ENCODE assay signal across 8 cellular contexts in the genomic region with DNA sequence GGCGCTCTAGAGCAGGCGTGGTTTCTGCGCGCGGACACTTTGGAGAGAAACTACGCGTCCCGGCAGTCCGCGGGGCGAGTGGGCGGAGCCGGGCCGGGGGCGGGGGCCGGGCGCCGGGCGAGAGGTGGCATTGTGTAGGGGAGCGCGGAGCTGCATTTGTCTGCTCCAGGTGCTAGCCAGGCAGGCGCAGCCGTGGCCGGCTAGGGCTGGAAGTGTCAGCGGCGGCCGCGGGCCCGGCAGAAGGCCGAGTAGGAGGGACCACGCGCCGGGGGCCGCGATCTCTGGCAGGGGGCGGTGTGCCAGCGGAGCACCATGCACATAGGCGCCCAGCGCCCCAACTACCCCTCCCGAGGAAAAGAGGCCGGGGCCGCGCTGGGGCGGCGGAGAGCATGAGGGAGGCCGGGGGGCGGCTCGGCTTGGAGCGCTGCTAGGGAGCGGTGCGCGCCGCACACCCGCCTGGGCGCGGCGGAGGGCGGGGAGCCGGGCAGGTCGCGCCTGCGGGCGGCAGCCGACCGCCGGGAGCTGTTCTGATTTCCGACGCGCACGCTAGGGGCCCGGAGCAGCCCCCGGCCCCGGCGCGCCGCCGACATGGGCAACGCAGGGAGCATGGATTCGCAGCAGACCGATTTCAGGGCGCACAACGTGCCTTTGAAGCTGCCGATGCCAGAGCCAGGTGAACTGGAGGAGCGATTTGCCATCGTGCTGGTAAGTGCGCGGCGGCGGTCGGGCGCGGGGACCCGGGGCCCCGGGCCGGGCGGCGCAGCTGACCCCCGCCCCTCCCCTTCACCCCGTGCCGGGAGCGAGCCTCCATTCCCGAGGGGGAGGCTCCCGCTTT. TPM values are rescaled to one million over a fixed set of nuclear protein-coding genes. Genes with fewer than 3 reads are reported as not detected.
DNase-seq lines count a peak whose midpoint lies in the region; ATAC-seq and TF ChIP-seq lines count a peak whose summit lies in the region.

Gene FMNL2 (plus strand): TSS at position 159 of the 835 bp plus-strand sequence.

- peak; percentile 76 for TF ChIP-seq POLR2A in right lobe of liver (IDR thresholded peaks at IDR 0.05)

- H3K4me1 Mint-ChIP-seq in activated B cell treated with CpG ODN at 0.5 μM for 24 hours, result peaks cover 12% of the 10 kb centered on the region

- TF ChIP-seq CTCF in AG10803 (conservative IDR thresholded peaks at IDR 0.05; ENCODE audit: low read length), result no peak
- no peak for TF ChIP-seq CTCF in activated B cell treated with CpG ODN at 0.5 μM for 24 hours (IDR thresholded peaks at IDR 0.05)
- peak in 2 of 4 donors; percentile 10 to 11 for TF ChIP-seq CTCF in right lobe of liver (IDR thresholded peaks at IDR 0.05)

- peaks cover 7% of the 10 kb centered on the region for H3K27me3 ChIP-seq in ectodermal cell (ENCODE audit: control insufficient read depth, insufficient read depth, low read length, poor library complexity, severe bottlenecking)
- no peaks in the 10 kb centered on the region for H3K27me3 ChIP-seq in right lobe of liver

- 0% methylated on average over 103 of the region's 103 CpGs for WGBS in ectodermal cell, 2 experiments
- 4% methylated on average over 14 of the region's 103 CpGs for WGBS in right lobe of liver (ENCODE audit: insufficient coverage, low coverage, low lambda C conversion rate, missing lambda C conversion rate)

- no peaks in the 10 kb centered on the region for H3K36me3 Mint-ChIP-seq in activated B cell treated with CpG ODN at 0.5 μM for 24 hours (ENCODE audit: low read depth)

- peaks cover 5% of the 10 kb centered on the region for H3K27me3 Mint-ChIP-seq in activated B cell treated with CpG ODN at 0.5 μM for 24 hours

- intact Hi-C loops in activated B cell treated with CpG ODN at 0.5 μM for 24 hours (cut with micrococcal nuclease), result loop anchor here (1.0 to 10.0 kb wide), 8 partner anchors 71 to 1073 kb away; partner anchors contain the start of genes PRPF40A and RBM43
- intact Hi-C loops in right lobe of liver (cut with DNase I), result no loop called here

- H3K27ac ChIP-seq in ectodermal cell (ENCODE audit: insufficient read depth, low read depth, low read length, poor library complexity, severe bottlenecking) (peak within 1 kb of the TSS; percentile 83), right lobe of liver (peak within 1 kb of the TSS; percentile 60 to 69 (median 63))

- peak within 1 kb of the TSS; percentile 85 for H3K4me3 Mint-ChIP-seq in activated B cell treated with CpG ODN at 0.5 μM for 24 hours

- POLR2A ChIA-PET in activated B cell treated with CpG ODN at 0.5 μM for 24 hours (lab: Charles Lee), result interaction anchor here (0.5 to 1.3 kb wide), 2 partner anchors 32 to 160 kb away, joined by 3 to 5 read pairs; partner anchors contain the start of gene STAM2

- peak within 1 kb of the TSS; percentile 67 for H3K27ac Mint-ChIP-seq in activated B cell treated with CpG ODN at 0.5 μM for 24 hours

- CTCF ChIA-PET in activated B cell treated with CpG ODN at 0.5 μM for 24 hours (lab: Charles Lee), result interaction anchor here (1.6 kb wide), 1 partner anchor 310 kb away, joined by 3 read pairs; no protein-coding TSS in a partner anchor

- H3K4me1 ChIP-seq in ectodermal cell (ENCODE audit: control insufficient read depth, insufficient read depth, low read length) (peaks cover 11% of the 10 kb centered on the region), right lobe of liver (peaks cover 0 to 5% (median 0%) of the 10 kb centered on the region in 4 donors)

- DNase-seq in AG10803 (ENCODE audit: low read depth), result peak; percentile 59
- DNase-seq in NCI-H2196 (lab: John Stamatoyannopoulos, UW; ENCODE audit: unreplicated experiment), result peak; percentile 82
- DNase-seq in activated B cell treated with CpG ODN at 0.5 μM for 24 hours, result peak; percentile 73
- peak; percentile 83 to 89 (median 85) for DNase-seq in right lobe of liver
- peak; percentile 43 for DNase-seq in stimulated activated CD4-positive, alpha-beta T cell treated with anti-CD3 and anti-CD28 coated beads, Interleukin-4, amount 100 ng/mL, for 1 hour

- ATAC-seq in GM18868 (IDR thresholded peaks at IDR 0.05; ENCODE audit: unreplicated experiment) (peak; percentile 87), HG03064 (IDR thresholded peaks at IDR 0.05; ENCODE audit: low read depth, unreplicated experiment) (peak; percentile 86), activated B cell treated with CpG ODN at 0.5 μM for 24 hours (ENCODE audit: low read depth) (peak; percentile 88), right lobe of liver (peak; percentile 93 to 96 (median 95))

- H3K36me3 ChIP-seq in ectodermal cell (ENCODE audit: control insufficient read depth, insufficient read depth, low read length), result no peaks in the 10 kb centered on the region
- H3K36me3 ChIP-seq in right lobe of liver, result no peaks in the 10 kb centered on the region

- no peaks in the 10 kb centered on the region for H3K9me3 Mint-ChIP-seq in activated B cell treated with CpG ODN at 0.5 μM for 24 hours

- H3K9me3 ChIP-seq in ectodermal cell (ENCODE audit: control insufficient read depth, low read length), result no peaks in the 10 kb centered on the region
- H3K9me3 ChIP-seq in right lobe of liver, result no peaks in the 10 kb centered on the region

- H3K4me3 ChIP-seq in AG10803 (ENCODE audit: low read length) (peak within 1 kb of the TSS; percentile 75), ectodermal cell (ENCODE audit: insufficient read depth, low read depth, low read length) (peak within 1 kb of the TSS; percentile 65), right lobe of liver (peak within 1 kb of the TSS; percentile 82 to 89 (median 87))

RNA-seq across cellular contexts. Expression of gene FMNL2, which starts in this region (rescaled TPM):
- 2.8 and 4.0 TPM in 2 replicates for total RNA-seq in activated B cell treated with CpG ODN at 0.5 μM for 24 hours
- polyA plus RNA-seq in ectodermal cell (2013, experiment 1 of 4), result 67.7 TPM
- 79.9 TPM for polyA plus RNA-seq in ectodermal cell (2013, experiment 2 of 4)
- polyA plus RNA-seq in ectodermal cell (2013, experiment 3 of 4), result 60.2 TPM
- 68.1 TPM for polyA plus RNA-seq in ectodermal cell (2013, experiment 4 of 4)
- total RNA-seq in right lobe of liver, result 10 to 100 TPM in 2 of 6 experiments, 1 to 10 TPM in 4; 3.5 to 12.1 (median 7.1) TPM

Comparison
In these comparisons a context has a peak if more than half of its experiments do, and no peak if none do; other contexts are left out.
1. Peak in every context shown above with its lines: DNase-seq, ATAC-seq, H3K4me3 ChIP-seq and H3K27ac ChIP-seq.